8 cellular contexts compared by ENCODE assay signal in genomic region chr11:64887757-64888405, GRCh38. TPM values are rescaled to one million over a fixed set of nuclear protein-coding genes. Genes with fewer than 3 reads are reported as not detected.
DNase-seq lines count a peak whose midpoint lies in the region; ATAC-seq and TF ChIP-seq lines count a peak whose summit lies in the region.

No MANE protein-coding gene starts in this region.

- H3K9ac ChIP-seq in colonic mucosa (ENCODE audit: low read depth in 2 of 2, low read length in 2 of 2), result peak overlapping the region in 1 of 2 donors; percentile 87

- H3K9me3 ChIP-seq in colonic mucosa (no peaks in the 10 kb centered on the region), lower lobe of right lung (no peaks in the 10 kb centered on the region)

- intact Hi-C loops in colonic mucosa (cut with DNase I), result no loop called here
- intact Hi-C loops in lower lobe of right lung (cut with DNase I), result no loop called here

- CTCF ChIA-PET in HEK293T (lab: Yijun Ruan, JAX), result interaction anchor here (0.5 to 1.5 kb wide), 19 partner anchors 8 to 229 kb away, joined by 3 to 10 read pairs (median 3); partner anchors contain the start of genes CDC42BPG, EHD1, SAC3D1 and ZNHIT2

- peak; percentile 99 for TF ChIP-seq CTCF in colonic mucosa (IDR thresholded peaks at IDR 0.05)
- peak; percentile 99 for TF ChIP-seq CTCF in lower lobe of right lung (IDR thresholded peaks at IDR 0.05)

- DNase-seq in GDM1 (lab: John Stamatoyannopoulos, UW) (peak; percentile 62), HEK293T (ENCODE audit: extremely low spot score) (peak; percentile 90), NCI-H2107 (lab: John Stamatoyannopoulos, UW) (peak; percentile 21), colonic mucosa (peak; percentile 92), lower lobe of right lung (peak; percentile 91)
- DNase-seq in activated CD4-positive, alpha-beta T cell treated with anti-CD3 and anti-CD28 coated beads for 24 hours (ENCODE audit: low read depth in 2 of 2), result peak; percentile 82 to 83
- peak; percentile 67 to 88 (median 77) for DNase-seq in stimulated activated CD4-positive, alpha-beta T cell treated with anti-CD3 and anti-CD28 coated beads, TNF-alpha, amount 100 ng/mL, for 1 hour (ENCODE audit: low read depth in 3 of 3, low spot score in 1 of 3)

- no peak overlapping the region for H3K4me3 ChIP-seq in colonic mucosa
- peak overlapping the region; percentile 25 for H3K4me3 ChIP-seq in lower lobe of right lung

- ATAC-seq in lower lobe of right lung, result peak; percentile 94
- ATAC-seq in HG03439 (IDR thresholded peaks at IDR 0.05; ENCODE audit: unreplicated experiment), result no peak

- H3K27me3 ChIP-seq in colonic mucosa (no peaks in the 10 kb centered on the region), lower lobe of right lung (ENCODE audit: low read depth) (no peaks in the 10 kb centered on the region)

- H3K27ac ChIP-seq in colonic mucosa (peak overlapping the region; percentile 94), lower lobe of right lung (peak overlapping the region; percentile 44)

- H3K36me3 ChIP-seq in colonic mucosa (no peaks in the 10 kb centered on the region), lower lobe of right lung (no peaks in the 10 kb centered on the region)

- POLR2A ChIA-PET in HEK293T (lab: Yijun Ruan, JAX), result interaction anchor here (0.6 to 1.8 kb wide), 9 partner anchors 10 to 234 kb away, joined by 3 to 13 read pairs (median 3); partner anchors contain the start of genes FAU, MRPL49 and PPP2R5B

- H3K4me1 ChIP-seq in colonic mucosa (no peaks in the 10 kb centered on the region), lower lobe of right lung (peaks cover 22% of the 10 kb centered on the region)

TF ChIP-seq in HEK293T, 16 proteins besides CTCF, POLR2A, EP300 and RAD21:
- TF ChIP-seq BHLHE40 (IDR thresholded peaks at IDR 0.05; ENCODE audit: borderline replicate concordance), result no peak
- TF ChIP-seq FOXM1 (IDR thresholded peaks at IDR 0.05; ENCODE audit: borderline replicate concordance), result peak; percentile 91
TF ChIP-seq in HEK293T: peak in this region for 1.

RNA-seq across cellular contexts. Expression of gene EHD1, which starts 9.5 kb away (rescaled TPM):
- total RNA-seq in colonic mucosa (10 to 100 TPM; 66.5 to 72.3 TPM), lower lobe of right lung (73.4 TPM)

RNA-seq across cellular contexts. Expression of gene ATG2A, which starts 29.1 kb away (rescaled TPM):
- total RNA-seq in colonic mucosa, result 10 to 100 TPM; 30.6 to 32.8 TPM
- total RNA-seq in lower lobe of right lung, result 21.7 TPM

RNA-seq across cellular contexts. Expression of gene PPP2R5B, which starts 36.6 kb away (rescaled TPM):
- total RNA-seq in colonic mucosa (10 to 100 TPM; 18.6 to 36.1 TPM), lower lobe of right lung (23.9 TPM)

RNA-seq across cellular contexts. Expression of gene CDC42BPG, which starts 43.4 kb away (rescaled TPM):
- total RNA-seq in colonic mucosa, result 10 to 100 TPM; 29.3 to 41.6 TPM
- total RNA-seq in lower lobe of right lung, result 16.3 TPM

RNA-seq across cellular contexts. Expression of gene GPHA2, which starts 47.8 kb away (rescaled TPM):
- total RNA-seq in colonic mucosa, result not detected
- not detected for total RNA-seq in lower lobe of right lung

Comparison
In these comparisons a context has a peak if more than half of its experiments do, and no peak if none do; other contexts are left out.
1. DNase-seq: peak in every context shown above with its lines; median percentile 92 in colonic mucosa; 91 in lower lobe of right lung; 90 in HEK293T; 82 in activated CD4-positive, alpha-beta T cell treated with anti-CD3 and anti-CD28 coated beads for 24 hours; 77 in stimulated activated CD4-positive, alpha-beta T cell treated with anti-CD3 and anti-CD28 coated beads, TNF-alpha, amount 100 ng/mL, for 1 hour; 62 in GDM1; 21 in NCI-H2107.